Comparison of ENCODE assay signal across 8 cellular contexts in genomic region chr14:23056956-23057756, GRCh38. TPM values are rescaled to one million over a fixed set of nuclear protein-coding genes. Genes with fewer than 3 reads are reported as not detected.
DNase-seq lines count a peak whose midpoint lies in the region; ATAC-seq lines count a peak whose summit lies in the region.

Gene CDH24 (minus strand): TSS chr14:23057520. CDS start chr14:23055733, 1,787 bp downstream.

- H3K4me3 Mint-ChIP-seq in activated CD4-positive, alpha-beta T cell treated with anti-CD3 and anti-CD28 coated beads for 36 hours, result peak within 1 kb of the TSS; percentile 74

- peaks cover 9% of the 10 kb centered on the region for H3K36me3 ChIP-seq in mesendoderm (ENCODE audit: control insufficient read depth, insufficient read depth, low read length)

- peaks cover 24% of the 10 kb centered on the region for H3K36me3 Mint-ChIP-seq in activated CD4-positive, alpha-beta T cell treated with anti-CD3 and anti-CD28 coated beads for 36 hours (ENCODE audit: low read depth)

- CTCF ChIA-PET in activated CD4-positive, alpha-beta T cell treated with anti-CD3 and anti-CD28 coated beads for 36 hours (lab: Charles Lee), result interaction anchor here (0.5 to 19.3 kb wide), 47 partner anchors 10 to 1089 kb away, joined by 3 to 751 read pairs (median 4); partner anchors contain the start of genes AJUBA, HAUS4, PRMT5 and PSMB11

- H2BK5ac ChIP-seq in mesendoderm (ENCODE audit: low read length), result peak within 1 kb of the TSS; percentile 49

- H2BK120ac ChIP-seq in mesendoderm (ENCODE audit: low read depth, low read length), result no peak within 1 kb of the TSS

- WGBS in mesendoderm (ENCODE audit: extremely low coverage, insufficient coverage, low lambda C conversion rate), result no CpG with 5 or more reads among the region's 73 CpGs

- peaks cover 15% of the 10 kb centered on the region for H3K4me1 Mint-ChIP-seq in activated CD4-positive, alpha-beta T cell treated with anti-CD3 and anti-CD28 coated beads for 36 hours

- H3K9me3 Mint-ChIP-seq in activated CD4-positive, alpha-beta T cell treated with anti-CD3 and anti-CD28 coated beads for 36 hours (ENCODE audit: low read depth), result no peaks in the 10 kb centered on the region

- H4K8ac ChIP-seq in mesendoderm (ENCODE audit: low read depth, low read length), result no peak within 1 kb of the TSS

- no peak within 1 kb of the TSS for H2BK15ac ChIP-seq in mesendoderm (replicated peaks; ENCODE audit: low read depth)

- H3K56ac ChIP-seq in mesendoderm (ENCODE audit: low read length), result peak within 1 kb of the TSS; percentile 90

- H3K4me3 ChIP-seq in mesendoderm (ENCODE audit: low read length), result peak within 1 kb of the TSS; percentile 59

- intact Hi-C loops in activated CD4-positive, alpha-beta T cell treated with anti-CD3 and anti-CD28 coated beads for 36 hours (cut with DNase I, micrococcal nuclease), result loop anchor here (1.0 to 5.0 kb wide), 4 partner anchors 22 to 128 kb away; partner anchors contain the start of gene PRMT5 (in 1 of the 2)

- DNase-seq in activated CD4-positive, alpha-beta T cell treated with anti-CD3 and anti-CD28 coated beads for 36 hours, result peak; percentile 84
- peak; percentile 64 for DNase-seq in effector CD4-positive, alpha-beta T cell
- DNase-seq in mesendoderm (peak; percentile 79), DMS153 treated with DMSO at 0.1 percent for 48 hours (lab: John Stamatoyannopoulos, UW; ENCODE audit: unreplicated experiment) (no peak), HUDEP-2 (lab: John Stamatoyannopoulos, UW; ENCODE audit: unreplicated experiment in 76 of 76) (no peak)
- DNase-seq in stimulated activated CD8-positive, alpha-beta memory T cell treated with anti-CD3 and anti-CD28 coated beads, Interleukin-4, amount 100 ng/mL, for 24 hours (ENCODE audit: low read depth), result peak; percentile 48

- H3K27ac Mint-ChIP-seq in activated CD4-positive, alpha-beta T cell treated with anti-CD3 and anti-CD28 coated beads for 36 hours, result peak within 1 kb of the TSS; percentile 2

- peak; percentile 36 for ATAC-seq in GM18861 (IDR thresholded peaks at IDR 0.05; ENCODE audit: unreplicated experiment)
- peak; percentile 55 for ATAC-seq in HG03280 (IDR thresholded peaks at IDR 0.05; ENCODE audit: unreplicated experiment)
- ATAC-seq in activated CD4-positive, alpha-beta T cell treated with anti-CD3 and anti-CD28 coated beads for 36 hours, result peak; percentile 68

- no peak within 1 kb of the TSS for H3K23ac ChIP-seq in mesendoderm (ENCODE audit: low read length)

- H3K18ac ChIP-seq in mesendoderm (ENCODE audit: low read length), result peak within 1 kb of the TSS; percentile 69

- peaks cover under 1% of the 10 kb centered on the region for H3K4me1 ChIP-seq in mesendoderm (ENCODE audit: control insufficient read depth, low read depth, low read length)

- H3K9ac ChIP-seq in mesendoderm (ENCODE audit: low read length), result peak within 1 kb of the TSS; percentile 90

- no peaks in the 10 kb centered on the region for H3K27me3 ChIP-seq in mesendoderm (ENCODE audit: insufficient read depth, low read length, poor library complexity)

- H3K27me3 Mint-ChIP-seq in activated CD4-positive, alpha-beta T cell treated with anti-CD3 and anti-CD28 coated beads for 36 hours, result no peaks in the 10 kb centered on the region

- peak within 1 kb of the TSS; percentile 47 for H3K4me2 ChIP-seq in mesendoderm (ENCODE audit: low read length)

- H3K79me2 ChIP-seq in mesendoderm (ENCODE audit: control insufficient read depth, insufficient read depth, low read length), result no peaks in the 10 kb centered on the region

- peaks cover 3% of the 10 kb centered on the region for H3K79me1 ChIP-seq in mesendoderm (ENCODE audit: low read length)

- H3K4ac ChIP-seq in mesendoderm (ENCODE audit: low read depth, low read length), result peak within 1 kb of the TSS; percentile 96

- H4K5ac ChIP-seq in mesendoderm (ENCODE audit: low read length), result no peak within 1 kb of the TSS

- H2AK5ac ChIP-seq in mesendoderm (ENCODE audit: low read length), result no peak within 1 kb of the TSS

- peak within 1 kb of the TSS; percentile 92 for H3K27ac ChIP-seq in mesendoderm (ENCODE audit: low read depth, low read length)

- POLR2A ChIA-PET in activated CD4-positive, alpha-beta T cell treated with anti-CD3 and anti-CD28 coated beads for 36 hours (lab: Charles Lee), result interaction anchor here (0.6 to 1.4 kb wide), 5 partner anchors 14 to 70 kb away, joined by 3 to 13 read pairs (median 3); partner anchors contain the start of genes ACIN1 and C14orf119

RNA-seq across cellular contexts. Expression of gene CDH24, which starts in this region (rescaled TPM):
- total RNA-seq in activated CD4-positive, alpha-beta T cell treated with anti-CD3 and anti-CD28 coated beads for 36 hours, result 1 to 10 TPM in 1 of 2 experiments, under 1 TPM in 1; 0.82 to 1.1 TPM
- polyA plus RNA-seq in mesendoderm (2013, experiment 1 of 2), result 11.2 TPM
- polyA plus RNA-seq in mesendoderm (2013, experiment 2 of 2), result 10.8 TPM

Comparison
In these comparisons a context has a peak if more than half of its experiments do, and no peak if none do; other contexts are left out.
1. DNase-seq: peak in activated CD4-positive, alpha-beta T cell treated with anti-CD3 and anti-CD28 coated beads for 36 hours (single experiment), effector CD4-positive, alpha-beta T cell (single experiment), mesendoderm (single experiment) and stimulated activated CD8-positive, alpha-beta memory T cell treated with anti-CD3 and anti-CD28 coated beads, Interleukin-4, amount 100 ng/mL, for 24 hours (single experiment); none in DMS153 treated with DMSO at 0.1 percent for 48 hours (single experiment) and HUDEP-2 (0 of 76).
2. Peak in every context shown above with its lines, with median percentiles within 50 percentile points of each other: ATAC-seq.